Comparison of ENCODE assay signal across 8 cellular contexts in the genomic region with DNA sequence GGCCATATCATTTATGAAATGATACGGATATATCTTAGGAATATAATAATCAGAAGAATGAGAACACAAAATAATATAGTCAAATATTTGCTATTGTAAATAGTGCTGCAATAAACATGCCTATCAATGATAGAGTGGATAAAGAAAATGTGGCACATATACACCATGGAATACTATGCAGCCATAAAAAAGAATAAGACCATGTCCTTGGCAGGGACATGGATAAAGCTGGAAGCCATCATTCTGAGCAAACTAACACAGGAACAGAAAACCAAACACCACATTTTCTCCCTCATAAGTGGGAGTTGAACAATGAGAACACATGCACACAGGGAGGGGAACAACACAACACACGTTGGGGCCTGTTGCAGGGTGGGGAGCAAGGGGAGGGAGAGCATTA. TPM values are rescaled to one million over a fixed set of nuclear protein-coding genes. Genes with fewer than 3 reads are reported as not detected.
"Had no signal": no experiment of that assay in that cellular context is flagged by ENCODE, and none has a peak within 500 bp of the region (broad histone marks: within the 10 kb centered on the region; RNA-seq: fewer than 3 reads in every experiment).

No MANE protein-coding gene starts in this region.

RNA-seq across cellular contexts. Expression of a gene that starts 28.6 kb away (rescaled TPM):
- total RNA-seq: dermis blood vessel endothelial cell, dermis microvascular lymphatic vessel endothelial cell, endothelial cell of umbilical vein, epithelial cell of proximal tubule, fibroblast of villous mesenchyme, foreskin keratinocyte, glomerular endothelial cell had no signal
- polyA plus RNA-seq: endothelial cell of umbilical vein, foreskin keratinocyte, heart left ventricle had no signal
